16 cellular contexts compared by ENCODE assay signal in genomic region chr1:160431571-160431970, GRCh38. TPM values are rescaled to one million over a fixed set of nuclear protein-coding genes. Genes with fewer than 3 reads are reported as not detected.
A peak's percentile ranks its signal among the peaks of the same experiment; 100 is the strongest.
DNase-seq lines count a peak whose midpoint lies in the region; ATAC-seq, FAIRE-seq and TF ChIP-seq lines count a peak whose summit lies in the region.
"Had no signal": no experiment of that assay in that cellular context is flagged by ENCODE, and none has a peak within 500 bp of the region (broad histone marks: within the 10 kb centered on the region; RNA-seq: fewer than 3 reads in every experiment).

No MANE protein-coding gene starts in this region.

- peak overlapping the region; percentile 33 for H3K4me3 Mint-ChIP-seq in activated naive CD4-positive, alpha-beta T cell treated with anti-CD3 and anti-CD28 coated beads, Interleukin-2, amount 50 U/mL, for 24 hours
- H3K4me3 Mint-ChIP-seq in activated B cell treated with CpG ODN at 0.5 μM for 24 hours = peak overlapping the region; percentile 48
- H3K4me3 Mint-ChIP-seq in effector memory CD8-positive, alpha-beta T cell = peak overlapping the region; percentile 66 to 77

- no peak for DNase-seq in activated naive CD4-positive, alpha-beta T cell treated with Interleukin-2 at 50 U/mL for 16 hours
- DNase-seq in activated B cell treated with CpG ODN at 0.5 μM for 24 hours = no peak
- DNase-seq in effector memory CD8-positive, alpha-beta T cell = no peak
- DNase-seq in D721Med (ENCODE audit: insufficient read length, low spot score) = no peak
- no peak for DNase-seq in GM20000 (ENCODE audit: low spot score)
- no peak for DNase-seq in NK-92 treated with Interleukin-12 subunit alpha and Interleukin-12 subunit beta, amount 100 ng/mL, for 24 hours (lab: John Stamatoyannopoulos, UW)
- DNase-seq: Calu3, dorsolateral prefrontal cortex, left lung, mucosa of descending colon, MV-4-11, NCI-H187 treated with DMSO at 0.1 percent for 48 hours, nucleus accumbens had no signal

- H3K27ac Mint-ChIP-seq in activated naive CD4-positive, alpha-beta T cell treated with anti-CD3 and anti-CD28 coated beads, Interleukin-2, amount 50 U/mL, for 24 hours = peak overlapping the region; percentile 91
- peak overlapping the region; percentile 95 for H3K27ac Mint-ChIP-seq in activated B cell treated with CpG ODN at 0.5 μM for 24 hours
- H3K27ac Mint-ChIP-seq in effector memory CD8-positive, alpha-beta T cell = peak overlapping the region; percentile 93 to 97

- intact Hi-C loops in activated B cell treated with CpG ODN at 0.5 μM for 24 hours (cut with micrococcal nuclease) = no loop called here

- no peak for ATAC-seq in activated B cell treated with CpG ODN at 0.5 μM for 24 hours (ENCODE audit: low read depth)
- no peak for ATAC-seq in effector memory CD8-positive, alpha-beta T cell (replicated peaks)
- ATAC-seq in GM18909 (IDR thresholded peaks at IDR 0.05; ENCODE audit: poor library complexity, unreplicated experiment) = no peak
- ATAC-seq: K562, left lung had no signal

- peaks cover 91% of the 10 kb centered on the region for H3K4me1 Mint-ChIP-seq in activated naive CD4-positive, alpha-beta T cell treated with anti-CD3 and anti-CD28 coated beads, Interleukin-2, amount 50 U/mL, for 24 hours
- peaks cover 84% of the 10 kb centered on the region for H3K4me1 Mint-ChIP-seq in activated B cell treated with CpG ODN at 0.5 μM for 24 hours
- H3K4me1 Mint-ChIP-seq in effector memory CD8-positive, alpha-beta T cell (ENCODE audit: low read depth in 2 of 2) = peaks cover 56 to 68% of the 10 kb centered on the region in 2 donors

- no peaks in the 10 kb centered on the region for H3K27me3 Mint-ChIP-seq in activated naive CD4-positive, alpha-beta T cell treated with anti-CD3 and anti-CD28 coated beads, Interleukin-2, amount 50 U/mL, for 24 hours
- H3K27me3 Mint-ChIP-seq in activated B cell treated with CpG ODN at 0.5 μM for 24 hours = no peaks in the 10 kb centered on the region
- no peaks in the 10 kb centered on the region for H3K27me3 Mint-ChIP-seq in effector memory CD8-positive, alpha-beta T cell

- POLR2A ChIA-PET in activated B cell treated with CpG ODN at 0.5 μM for 24 hours (lab: Charles Lee) = interaction anchor here (0.7 to 3.4 kb wide), 17 partner anchors 12 to 176 kb away, joined by 3 to 54 read pairs (median 4); partner anchors contain the start of gene DCAF8

- peaks cover 13% of the 10 kb centered on the region for H3K36me3 Mint-ChIP-seq in activated naive CD4-positive, alpha-beta T cell treated with anti-CD3 and anti-CD28 coated beads, Interleukin-2, amount 50 U/mL, for 24 hours
- H3K36me3 Mint-ChIP-seq in activated B cell treated with CpG ODN at 0.5 μM for 24 hours (ENCODE audit: low read depth) = peaks cover 16% of the 10 kb centered on the region
- peaks cover 3% of the 10 kb centered on the region for H3K36me3 Mint-ChIP-seq in effector memory CD8-positive, alpha-beta T cell (ENCODE audit: insufficient read depth)

- FAIRE-seq in D721Med (lab: Jason Lieb, UNC) = no peak
- FAIRE-seq: K562 had no signal

- CTCF ChIA-PET in activated B cell treated with CpG ODN at 0.5 μM for 24 hours (lab: Charles Lee) = interaction anchor here (1.1 to 5.0 kb wide), 4 partner anchors 22 to 177 kb away, joined by 3 to 175 read pairs (median 14); no protein-coding TSS in a partner anchor

- TF ChIP-seq CTCF in activated B cell treated with CpG ODN at 0.5 μM for 24 hours (IDR thresholded peaks at IDR 0.05) (no peak), D721Med (IDR thresholded peaks at IDR 0.05; ENCODE audit: insufficient read depth, missing control alignments) (no peak), GM20000 (IDR thresholded peaks at IDR 0.05; ENCODE audit: extremely low read depth, missing control alignments) (no peak)

- peaks cover 19% of the 10 kb centered on the region for H3K9me3 Mint-ChIP-seq in activated naive CD4-positive, alpha-beta T cell treated with anti-CD3 and anti-CD28 coated beads, Interleukin-2, amount 50 U/mL, for 24 hours
- peaks cover 10% of the 10 kb centered on the region for H3K9me3 Mint-ChIP-seq in activated B cell treated with CpG ODN at 0.5 μM for 24 hours
- peaks cover 0 to 3% of the 10 kb centered on the region in 2 donors for H3K9me3 Mint-ChIP-seq in effector memory CD8-positive, alpha-beta T cell

RNA-seq across cellular contexts. Expression of gene VANGL2, which starts 31.2 kb away (rescaled TPM):
- total RNA-seq in activated B cell treated with CpG ODN at 0.5 μM for 24 hours = 4.1 and 5.5 TPM in 2 replicates
